19 cellular contexts compared by ENCODE assay signal in genomic region chr19:45096700-45097099, GRCh38. TPM values are rescaled to one million over a fixed set of nuclear protein-coding genes. Genes with fewer than 3 reads are reported as not detected.
DNase-seq lines count a peak whose midpoint lies in the region; ATAC-seq and TF ChIP-seq lines count a peak whose summit lies in the region.
"Had no signal": no experiment of that assay in that cellular context is flagged by ENCODE, and none has a peak within 500 bp of the region (broad histone marks: within the 10 kb centered on the region; RNA-seq: fewer than 3 reads in every experiment).

No MANE protein-coding gene starts in this region.

- H3K36me3 Mint-ChIP-seq in H9 (ENCODE audit: insufficient read depth in 1 of 3, low read depth in 3 of 3): peaks cover 5 to 22% (median 10%) of the 10 kb centered on the region in 3 experiments; a peak in 6 of 7 replicates
- H3K36me3 Mint-ChIP-seq in nephron progenitor cell (ENCODE audit: low read depth): peaks cover 12% of the 10 kb centered on the region

- no peak overlapping the region for H2BK120ac ChIP-seq in H9 (ENCODE audit: low read depth, low read length, poor library complexity, severe bottlenecking)

- H3K18ac ChIP-seq in H9 (ENCODE audit: insufficient read length, low read depth, low read length): no peak overlapping the region

- H3K27ac Mint-ChIP-seq in H9 (peak overlapping the region; percentile 15 to 90 (median 53); a peak in 6 of 7 replicates), nephron progenitor cell (peak overlapping the region; percentile 5)
- H3K27ac Mint-ChIP-seq: activated CD4-positive, alpha-beta memory T cell treated with anti-CD3 and anti-CD28 coated beads for 36 hours had no signal

- no peaks in the 10 kb centered on the region; the same call in 1 of the 2 replicates for H3K4me1 ChIP-seq in H9 (ENCODE audit: insufficient read depth, low read length)

- H3K9me3 Mint-ChIP-seq in H9 (no peaks in the 10 kb centered on the region; a peak in 2 of 5 replicates), nephron progenitor cell (no peaks in the 10 kb centered on the region)
- H3K9me3 Mint-ChIP-seq: activated CD4-positive, alpha-beta memory T cell treated with anti-CD3 and anti-CD28 coated beads for 36 hours; T-helper 1 cell treated with Interleukin-12 subunit alpha and Interleukin-12 subunit beta and Interleukin-4 antibody, amounts not matched to agents 30 μg/mL and 1 μg/mL, for 36 hours had no signal

- no peak overlapping the region for H3K23ac ChIP-seq in H9 (ENCODE audit: insufficient read length, low read depth, low read length)

- no peak overlapping the region for H3T11ph ChIP-seq in H9 (ENCODE audit: low read length)

- no CpG with 5 or more reads among the region's 7 CpGs for WGBS in H9 (ENCODE audit: extremely low coverage, insufficient read length, low lambda C conversion rate)

- ATAC-seq in HG02973 (IDR thresholded peaks at IDR 0.05; ENCODE audit: unreplicated experiment) (no peak), SK-N-SH treated with all-trans-retinoic acid at 6 μM for 48 hours (no peak)
- no peak for ATAC-seq in activated CD4-positive, CD25-positive, alpha-beta regulatory T cell treated with anti-CD3 and anti-CD28 coated beads, Interleukin-2, amount 50 U/mL, for 24 hours
- ATAC-seq: left lung had no signal

- no peak overlapping the region for H4K91ac ChIP-seq in H9 (ENCODE audit: insufficient read length, low read depth, low read length)

- POLR2A ChIA-PET in AG04450 (lab: Yijun Ruan, JAX): no interaction called here

- H3K27ac ChIP-seq in AG04450 (ENCODE audit: low read depth, low read length): peak overlapping the region; percentile 21
- no peak overlapping the region for H3K27ac ChIP-seq in H9 (ENCODE audit: insufficient read length, low read depth, low read length)
- H3K27ac ChIP-seq in cingulate gyrus (ENCODE audit: low read depth, low read length): peak overlapping the region; percentile 47
- H3K27ac ChIP-seq: GM23248, left lung had no signal

- H3K23me2 ChIP-seq in H9 (ENCODE audit: insufficient read length, low read depth, low read length, poor library complexity, severe bottlenecking): peaks cover 5% of the 10 kb centered on the region

- no peak overlapping the region for H2AFZ ChIP-seq in H9 (ENCODE audit: low read length)
- H2AFZ ChIP-seq: GM23248 had no signal

- no peak overlapping the region for H3K14ac ChIP-seq in H9 (ENCODE audit: insufficient read depth, low read length)

- H3K9me3 ChIP-seq in AG04450 (ENCODE audit: control insufficient read depth, insufficient read depth, low read length) (no peaks in the 10 kb centered on the region; the same call in 1 of the 2 replicates), H9 (ENCODE audit: control insufficient read depth, low read depth, low read length) (no peaks in the 10 kb centered on the region)
- H3K9me3 ChIP-seq: left lung, upper lobe of left lung had no signal

- no peak overlapping the region for H3K4ac ChIP-seq in H9 (ENCODE audit: low read depth, low read length)

- H3K27me3 Mint-ChIP-seq in H9 (ENCODE audit: low read depth) (no peaks in the 10 kb centered on the region), nephron progenitor cell (ENCODE audit: low read depth, poor library complexity) (peaks cover 4% of the 10 kb centered on the region)
- H3K27me3 Mint-ChIP-seq: activated CD4-positive, alpha-beta memory T cell treated with anti-CD3 and anti-CD28 coated beads for 36 hours had no signal

- H3K4me1 Mint-ChIP-seq in H9 (peaks cover 65 to 72% of the 10 kb centered on the region in 2 experiments), nephron progenitor cell (peaks cover 84% of the 10 kb centered on the region)

- peak overlapping the region; percentile 2 to 7; a peak in 3 of 5 replicates for H3K4me3 Mint-ChIP-seq in H9
- peak overlapping the region; percentile 23 for H3K4me3 Mint-ChIP-seq in nephron progenitor cell
- H3K4me3 Mint-ChIP-seq: activated CD4-positive, alpha-beta memory T cell treated with anti-CD3 and anti-CD28 coated beads for 36 hours; T-helper 1 cell treated with Interleukin-12 subunit alpha and Interleukin-12 subunit beta and Interleukin-4 antibody, amounts not matched to agents 30 μg/mL and 1 μg/mL, for 36 hours had no signal

- H4K8ac ChIP-seq in H9 (replicated peaks; ENCODE audit: insufficient read length, low read depth, low read length): no peak overlapping the region

- H3K27me3 ChIP-seq in AG04450 (ENCODE audit: control insufficient read depth, insufficient read depth, low read length) (no peaks in the 10 kb centered on the region), H9 (ENCODE audit: insufficient read depth, low read length) (no peaks in the 10 kb centered on the region)
- H3K27me3 ChIP-seq: left lung, upper lobe of left lung had no signal

- no peak overlapping the region for H2AK5ac ChIP-seq in H9 (ENCODE audit: insufficient read length, low read length)

- no peak overlapping the region for H3K9ac ChIP-seq in H9 (ENCODE audit: extremely low read depth, insufficient read length, low read length)

- H4K20me1 ChIP-seq in H9 (ENCODE audit: control insufficient read depth, insufficient read depth, insufficient read length): no peaks in the 10 kb centered on the region

- H2BK20ac ChIP-seq in H9 (ENCODE audit: low read depth, low read length, poor library complexity, severe bottlenecking): no peak overlapping the region

- H3K56ac ChIP-seq in H9 (ENCODE audit: insufficient read length, low read depth, low read length): no peak overlapping the region

- no peak overlapping the region for H4K5ac ChIP-seq in H9 (ENCODE audit: insufficient read length, low read depth, low read length)

- no peak overlapping the region for H3K4me3 ChIP-seq in AG04450 (ENCODE audit: low read depth, low read length)
- H3K4me3 ChIP-seq: GM23248, left lung, upper lobe of left lung had no signal

- no peak overlapping the region for H2BK12ac ChIP-seq in H9 (ENCODE audit: insufficient read length, low read depth, low read length)

- H3K4me2 ChIP-seq in H9 (ENCODE audit: insufficient read depth, insufficient read length, low read length): no peak overlapping the region

- DNase-seq in AG04450 (ENCODE audit: low read depth, low spot score): no peak
- no peak for DNase-seq in H9
- DNase-seq in nephron progenitor cell: no peak
- no peak for DNase-seq in GM20000 (ENCODE audit: low spot score)
- DNase-seq: activated CD4-positive, alpha-beta memory T cell treated with anti-CD3 and anti-CD28 coated beads for 36 hours; activated effector memory CD4-positive, alpha-beta T cell treated with Interleukin-2 at 50 U/mL for 16 hours; central memory CD4-positive, alpha-beta T cell; DMS79 treated with DMSO at 0.1 percent for 48 hours; Karpas-422; left lung; NCI-H187; NCI-H524; upper lobe of left lung had no signal

- peaks cover 60% of the 10 kb centered on the region for H3K79me2 ChIP-seq in H9 (ENCODE audit: insufficient read depth, low read length)

- CTCF ChIA-PET in AG04450 (lab: Charles Lee): no interaction called here

- no peak overlapping the region for H2BK5ac ChIP-seq in H9 (ENCODE audit: insufficient read length, low read length)

- H3K79me1 ChIP-seq in H9 (ENCODE audit: insufficient read depth, low read depth, low read length, poor library complexity, severe bottlenecking): no peaks in the 10 kb centered on the region

- TF ChIP-seq CTCF in AG04450 (IDR thresholded peaks at IDR 0.05; ENCODE audit: low read depth, low read length) (no peak), H9 (conservative IDR thresholded peaks at IDR 0.05) (no peak), nephron progenitor cell (IDR thresholded peaks at IDR 0.05) (no peak), GM20000 (IDR thresholded peaks at IDR 0.05; ENCODE audit: extremely low read depth, missing control alignments) (no peak)

- no peak overlapping the region for H2BK15ac ChIP-seq in H9 (ENCODE audit: low read depth, low read length)

TF ChIP-seq in SK-N-SH treated with all-trans-retinoic acid at 6 μM for 48 hours, 23 proteins besides CTCF, POLR2A, EP300 and RAD21 (continues in another document):
- no peak for TF ChIP-seq RARB (CRISPR knock-in tag; IDR thresholded peaks at IDR 0.05)
- no peak for TF ChIP-seq ZNF565 (CRISPR knock-in tag; conservative IDR thresholded peaks at IDR 0.05; ENCODE audit: low read depth)
- TF ChIP-seq ZC3H10 (CRISPR knock-in tag; IDR thresholded peaks at IDR 0.05): no peak
- no peak for TF ChIP-seq ZNF70 (CRISPR knock-in tag; IDR thresholded peaks at IDR 0.05)
- no peak for TF ChIP-seq ARNTL (CRISPR knock-in tag; IDR thresholded peaks at IDR 0.05; ENCODE audit: borderline replicate concordance, low read depth)
- no peak for TF ChIP-seq TOX (CRISPR knock-in tag; IDR thresholded peaks at IDR 0.05; ENCODE audit: borderline replicate concordance)
- TF ChIP-seq POU6F1 (CRISPR knock-in tag; IDR thresholded peaks at IDR 0.05; ENCODE audit: borderline replicate concordance, low read depth): no peak

RNA-seq across cellular contexts. Expression of gene PPP1R37, which starts 3.7 kb away (rescaled TPM):
- 8.6 and 11.2 TPM in 2 replicates for polyA plus RNA-seq in AG04450 (2011; rRNA removed)
- 9.3 and 15.0 TPM in 2 replicates for polyA minus RNA-seq in AG04450 (2011; rRNA and poly(A)+ RNA removed)
- 29.9 and 33.6 TPM in 2 replicates for total RNA-seq in H9 (2021)

RNA-seq across cellular contexts. Expression of gene GEMIN7, which starts 17.6 kb away (rescaled TPM):
- polyA plus RNA-seq in AG04450 (2011; rRNA removed): 20.6 and 24.7 TPM in 2 replicates
- 12.1 and 13.1 TPM in 2 replicates for polyA minus RNA-seq in AG04450 (2011; rRNA and poly(A)+ RNA removed)
- 46.0 and 47.2 TPM in 2 replicates for total RNA-seq in H9 (2021)

RNA-seq across cellular contexts. Expression of gene ZNF296, which starts 20.4 kb away (rescaled TPM):
- not detected in 2 replicates for polyA plus RNA-seq in AG04450 (2011; rRNA removed)
- not detected in 2 replicates for polyA minus RNA-seq in AG04450 (2011; rRNA and poly(A)+ RNA removed)
- 14.3 and 14.8 TPM in 2 replicates for total RNA-seq in H9 (2021)
- total RNA-seq: GM23248 had no signal
- polyA plus RNA-seq: GM23248 had no signal

RNA-seq across cellular contexts. Expression of gene CLASRP, which starts 57.9 kb away (rescaled TPM):
- polyA plus RNA-seq in AG04450 (2011; rRNA removed): 12.4 and 13.9 TPM in 2 replicates
- 19.3 and 26.1 TPM in 2 replicates for polyA minus RNA-seq in AG04450 (2011; rRNA and poly(A)+ RNA removed)
- 87.0 and 87.1 TPM in 2 replicates for total RNA-seq in H9 (2021)
